Comparison of ENCODE assay signal across 12 cellular contexts in the genomic region with DNA sequence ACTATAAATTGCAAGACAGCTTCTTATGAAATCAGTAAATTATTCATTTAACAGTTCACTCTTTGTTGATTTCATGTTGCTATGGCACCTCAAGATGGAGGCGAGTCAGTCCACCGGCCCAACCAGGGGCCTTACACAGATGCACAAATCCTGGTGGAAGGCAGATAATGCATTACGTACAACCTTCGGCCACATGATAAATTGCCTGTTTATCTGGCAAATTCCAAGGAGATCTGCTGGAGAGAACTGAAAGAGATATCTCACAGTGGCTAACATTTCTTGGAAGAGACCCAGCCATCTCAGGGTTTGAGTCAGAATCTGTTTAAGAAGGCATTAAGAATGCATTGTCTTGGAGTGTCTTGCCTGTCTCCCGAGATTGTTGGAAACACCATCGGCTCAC.
DNase-seq lines count a peak whose midpoint lies in the region; ATAC-seq and TF ChIP-seq lines count a peak whose summit lies in the region.
"Had no signal": no experiment of that assay in that cellular context is flagged by ENCODE, and none has a peak within 500 bp of the region (broad histone marks: within the 10 kb centered on the region; RNA-seq: fewer than 3 reads in every experiment).

No MANE protein-coding gene starts in this region.

- H3K27ac ChIP-seq in KOPT-K1 (ENCODE audit: low read depth, low read length, poor library complexity, severe bottlenecking): peak overlapping the region; percentile 95
- H3K27ac ChIP-seq in ovary: no peak overlapping the region

- peaks cover 31% of the 10 kb centered on the region for H3K36me3 Mint-ChIP-seq in nephron progenitor cell (ENCODE audit: low read depth)

- no peak for TF ChIP-seq CTCF in epithelial cell of esophagus (IDR thresholded peaks at IDR 0.05; ENCODE audit: insufficient read depth, low read depth, low read length, missing control alignments)
- no peak for TF ChIP-seq CTCF in nephron progenitor cell (IDR thresholded peaks at IDR 0.05)
- TF ChIP-seq CTCF in ovary (IDR thresholded peaks at IDR 0.05): no peak

- H3K4me1 ChIP-seq in ovary (ENCODE audit: insufficient read depth): peaks cover 34% of the 10 kb centered on the region

- H3K9me3 Mint-ChIP-seq in nephron progenitor cell: no peaks in the 10 kb centered on the region
- H3K9me3 Mint-ChIP-seq: activated naive CD8-positive, alpha-beta T cell treated with anti-CD3 and anti-CD28 coated beads for 36 hours; CD8-positive, alpha-beta T cell had no signal

- no peak overlapping the region for H3K4me3 Mint-ChIP-seq in nephron progenitor cell
- H3K4me3 Mint-ChIP-seq: activated naive CD8-positive, alpha-beta T cell treated with anti-CD3 and anti-CD28 coated beads for 36 hours; CD8-positive, alpha-beta T cell had no signal

- H3K9me3 ChIP-seq in KOPT-K1 (ENCODE audit: insufficient read depth, low read length, poor library complexity, severe bottlenecking) (no peaks in the 10 kb centered on the region), ovary (no peaks in the 10 kb centered on the region)

- no peak overlapping the region for H3K4me3 ChIP-seq in epithelial cell of esophagus (ENCODE audit: low read length)
- H3K4me3 ChIP-seq in ovary: no peak overlapping the region

- H3K4me1 Mint-ChIP-seq in nephron progenitor cell: peaks cover 89% of the 10 kb centered on the region

- 21 to 28% (median 22%) methylated on average over 6 of the region's 6 CpGs for WGBS in ovary, 3 donors

- DNase-seq in AG08395 (ENCODE audit: low spot score) (peak; percentile 84), epithelial cell of esophagus (ENCODE audit: low read depth) (peak; percentile 52), nephron progenitor cell (no peak), ovary (no peak), NCI-H1930 (lab: John Stamatoyannopoulos, UW) (no peak)
- DNase-seq in stimulated activated CD4-positive, alpha-beta T cell treated with anti-CD3 and anti-CD28 coated beads, Interleukin-15, amount 100 ng/mL, for 24 hours: no peak
- DNase-seq: activated CD4-positive, alpha-beta T cell treated with anti-CD3 and anti-CD28 coated beads, Interleukin-2, amount 50 U/mL, for 1 hour; activated naive CD8-positive, alpha-beta T cell treated with anti-CD3 and anti-CD28 coated beads for 36 hours; CD8-positive, alpha-beta T cell; NCI-H187 had no signal

- H3K27me3 ChIP-seq in ovary: no peaks in the 10 kb centered on the region

- TF ChIP-seq POLR2A in ovary (IDR thresholded peaks at IDR 0.05): no peak

- intact Hi-C loops in ovary (cut with DNase I): no loop called here

- no peak for TF ChIP-seq EP300 in ovary (IDR thresholded peaks at IDR 0.05)

- ATAC-seq in GM18867 (IDR thresholded peaks at IDR 0.05; ENCODE audit: unreplicated experiment): no peak
- ATAC-seq: CD8-positive, alpha-beta T cell had no signal

- no peaks in the 10 kb centered on the region for H3K27me3 Mint-ChIP-seq in nephron progenitor cell (ENCODE audit: low read depth, poor library complexity)
- H3K27me3 Mint-ChIP-seq: activated naive CD8-positive, alpha-beta T cell treated with anti-CD3 and anti-CD28 coated beads for 36 hours had no signal

- peak overlapping the region; percentile 10 for H3K27ac Mint-ChIP-seq in nephron progenitor cell
- H3K27ac Mint-ChIP-seq: activated naive CD8-positive, alpha-beta T cell treated with anti-CD3 and anti-CD28 coated beads for 36 hours; CD8-positive, alpha-beta T cell had no signal

- H3K36me3 ChIP-seq in KOPT-K1 (ENCODE audit: insufficient read depth, low read length) (peaks cover 49% of the 10 kb centered on the region), ovary (no peaks in the 10 kb centered on the region)

Comparison
In these comparisons a context has a peak if more than half of its experiments do, and no peak if none do; other contexts are left out.
1. DNase-seq: peak in AG08395 (single experiment) and epithelial cell of esophagus (single experiment); none in nephron progenitor cell (single experiment), ovary (0 of 5), NCI-H1930 (0 of 2) and stimulated activated CD4-positive, alpha-beta T cell treated with anti-CD3 and anti-CD28 coated beads, Interleukin-15, amount 100 ng/mL, for 24 hours (single experiment).